Comparison of ENCODE assay signal across 10 cellular contexts in the genomic region with DNA sequence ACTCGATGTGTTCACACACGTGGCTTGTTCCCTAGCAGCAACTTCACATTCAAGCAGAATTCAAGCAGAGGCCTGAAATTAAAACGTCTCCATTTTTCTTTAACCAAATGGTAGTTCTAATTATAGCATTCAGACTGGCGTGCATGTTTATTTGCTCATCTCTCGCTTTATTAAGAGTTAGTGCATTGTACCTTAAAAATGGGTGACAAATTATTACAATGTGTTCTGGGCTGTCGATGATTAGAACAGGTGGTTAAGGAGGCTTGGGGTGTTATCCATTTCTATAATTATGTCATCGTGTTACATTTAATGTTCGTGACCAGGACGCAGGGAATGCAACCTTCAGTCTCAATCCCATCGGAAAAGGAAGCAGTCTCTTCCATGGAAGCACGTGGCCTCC.
"Had no signal": no experiment of that assay in that cellular context is flagged by ENCODE, and none has a peak within 500 bp of the region (broad histone marks: within the 10 kb centered on the region; RNA-seq: fewer than 3 reads in every experiment).

No MANE protein-coding gene starts in this region.

- H3K4me1 ChIP-seq: prostate gland had no signal

- H3K36me3 ChIP-seq: brain microvascular endothelial cell, prostate gland had no signal

- H3K27ac ChIP-seq: brain microvascular endothelial cell, prostate gland had no signal

- H3K4me3 ChIP-seq: prostate gland had no signal

- H3K27me3 ChIP-seq: brain microvascular endothelial cell had no signal

- H3K9me3 ChIP-seq: prostate gland had no signal

- DNase-seq: activated CD4-positive, alpha-beta T cell treated with anti-CD3 and anti-CD28 coated beads, Interleukin-2, amount 50 U/mL, for 1 hour; activated CD4-positive, CD25-positive, alpha-beta regulatory T cell; activated naive CD8-positive, alpha-beta T cell treated with anti-CD3 and anti-CD28 coated beads for 36 hours; cortex of kidney; effector CD4-positive, alpha-beta T cell; immature natural killer cell; right cardiac atrium; stimulated activated naive CD8-positive, alpha-beta T cell treated with anti-CD3 and anti-CD28 coated beads, Interleukin-15, amount 100 ng/mL, for 72 hours had no signal
